Comparison of ENCODE assay signal across 17 cellular contexts in genomic region chr11:11989774-11990744, GRCh38. TPM values are rescaled to one million over a fixed set of nuclear protein-coding genes. Genes with fewer than 3 reads are reported as not detected.
DNase-seq lines count a peak whose midpoint lies in the region; ATAC-seq, FAIRE-seq and TF ChIP-seq lines count a peak whose summit lies in the region.
"Had no signal": no experiment of that assay in that cellular context is flagged by ENCODE, and none has a peak within 500 bp of the region (broad histone marks: within the 10 kb centered on the region; RNA-seq: fewer than 3 reads in every experiment).

No MANE protein-coding gene starts in this region.

- H3K79me1 ChIP-seq in H1 (ENCODE audit: low read depth, low read length): no peaks in the 10 kb centered on the region

- no peak overlapping the region for H2BK15ac ChIP-seq in H1 (ENCODE audit: low read length)

- H4K91ac ChIP-seq in H1 (replicated peaks; ENCODE audit: insufficient read length, low read length): no peak overlapping the region

- no peak overlapping the region; the same call in 1 of the 2 replicates for H4K8ac ChIP-seq in H1 (ENCODE audit: extremely low read depth, insufficient read depth, low read length)

- no peak overlapping the region for H2BK20ac ChIP-seq in H1 (ENCODE audit: low read length)

- no peak overlapping the region for H4K5ac ChIP-seq in H1 (ENCODE audit: insufficient read length, low read depth, low read length)

- no peak overlapping the region for H2AK5ac ChIP-seq in H1 (ENCODE audit: low read depth, low read length)

- H3K4me1 ChIP-seq in RWPE2 (ENCODE audit: insufficient read depth, poor library complexity, severe bottlenecking): peaks cover 46% of the 10 kb centered on the region
- H3K4me1 ChIP-seq in H1 (replicated peaks in 1 of 4; ENCODE audit: control insufficient read depth in 3 of 4, insufficient read depth in 4 of 4, low read length in 3 of 4): peaks cover 0 to 7% (median under 1%) of the 10 kb centered on the region in 4 experiments; a peak in 3 of 7 replicates

- no peak for ATAC-seq in RWPE2 (ENCODE audit: low read depth)

- no peak overlapping the region for H3K4me2 ChIP-seq in H1 (ENCODE audit: insufficient read depth in 1 of 2, low read depth in 2 of 2, low read length in 2 of 2)

- no peak overlapping the region for H2BK12ac ChIP-seq in H1 (ENCODE audit: low read depth, low read length)

- CTCF ChIA-PET in H1 (lab: Charles Lee; ENCODE audit: partially characterized antibody): interaction anchor here (0.7 to 1.6 kb wide), 9 partner anchors 11 to 298 kb away, joined by 3 to 7 read pairs (median 3); no protein-coding TSS in a partner anchor

- H3K56ac ChIP-seq in H1 (replicated peaks; ENCODE audit: insufficient read length, low read depth, low read length): no peak overlapping the region

- DNase-seq in AG20443 (ENCODE audit: low spot score) (peak; percentile 22), RWPE2 (ENCODE audit: low spot score) (no peak), H1 (ENCODE audit: low read depth in 1 of 2, low spot score in 2 of 2) (no peak), osteocyte (ENCODE audit: extremely low spot score, unreplicated experiment) (no peak), OCI-M2 (lab: John Stamatoyannopoulos, UW; ENCODE audit: unreplicated experiment) (no peak), NCI-H1436 (lab: John Stamatoyannopoulos, UW) (no peak), EL (no peak)
- no peak for DNase-seq in stimulated activated CD4-positive, alpha-beta T cell treated with anti-CD3 and anti-CD28 coated beads, Interleukin-15, amount 100 ng/mL, for 24 hours
- DNase-seq: activated T-cell treated with anti-CD3 and anti-CD28 coated beads, Interleukin-2, amount 50 U/mL, for 48 hours; DMS53; naive B cell; NCI-H1105 had no signal

- TF ChIP-seq EP300 in H1 (IDR thresholded peaks at IDR 0.05; ENCODE audit: borderline replicate concordance in 1 of 2, low read depth in 2 of 2, low read length in 2 of 2): no peak

- H3K23ac ChIP-seq in H1 (ENCODE audit: insufficient read length): no peak overlapping the region

- H3K27ac ChIP-seq in RWPE2 (ENCODE audit: poor library complexity, severe bottlenecking): peak overlapping the region; percentile 72
- no peak overlapping the region for H3K27ac ChIP-seq in H1 (ENCODE audit: low read depth, low read length)
- H3K27ac ChIP-seq: esophagus muscularis mucosa had no signal

- TF ChIP-seq CTCF in RWPE2 (IDR thresholded peaks at IDR 0.05; ENCODE audit: poor library complexity, severe bottlenecking) (no peak), H1 (IDR thresholded peaks at IDR 0.05; ENCODE audit: control extremely low read depth in 1 of 3, insufficient read depth in 1 of 3, low read depth in 1 of 3, low read length in 3 of 3) (no peak), osteocyte (IDR thresholded peaks at IDR 0.05) (no peak)

- POLR2A ChIA-PET in H1 (lab: Charles Lee; ENCODE audit: partially characterized antibody): interaction anchor here (1.3 to 2.3 kb wide), 2 partner anchors 11 to 17 kb away, joined by 3 to 10 read pairs; partner anchors contain the start of gene DKK3

- H3K79me2 ChIP-seq in H1 (ENCODE audit: control insufficient read depth in 1 of 2, insufficient read depth in 2 of 2, low read length in 2 of 2): no peaks in the 10 kb centered on the region

- H3K14ac ChIP-seq in H1 (ENCODE audit: insufficient read length): no peak overlapping the region

- WGBS in H1 (ENCODE audit: extremely low coverage in 1 of 2, insufficient coverage in 1 of 2, insufficient read length in 1 of 2, insufficient replicate concordance in 2 of 2, low coverage in 1 of 2, low lambda C conversion rate in 2 of 2, missing lambda C conversion rate in 1 of 2), 2 experiments: 88% methylated on average over 8 of the region's 8 CpGs; no CpG with 5 or more reads in 1 of the 2 experiments

- no peak for TF ChIP-seq POLR2A in H1 (IDR thresholded peaks at IDR 0.05; ENCODE audit: control extremely low read depth in 1 of 2, low read depth in 2 of 2, low read length in 2 of 2)

- no peak overlapping the region for H3K9ac ChIP-seq in H1 (replicated peaks in 1 of 4; ENCODE audit: extremely low read depth in 1 of 4, low read depth in 3 of 4, low read length in 3 of 4)

- peak overlapping the region; percentile 5 for H3K4me3 Mint-ChIP-seq in osteocyte (ENCODE audit: unreplicated experiment)
- H3K4me3 Mint-ChIP-seq: B cell, IgD-negative memory B cell, naive B cell had no signal

- H3K4ac ChIP-seq in H1 (replicated peaks; ENCODE audit: insufficient read length, low read depth, low read length): no peak overlapping the region

- H3K23me2 ChIP-seq in H1 (ENCODE audit: low read depth, low read length): no peaks in the 10 kb centered on the region

- no peaks in the 10 kb centered on the region for H4K20me1 ChIP-seq in H1 (replicated peaks in 1 of 2; ENCODE audit: control insufficient read depth in 1 of 2, insufficient read depth in 2 of 2, low read length in 2 of 2)

- H3K9me3 Mint-ChIP-seq in osteocyte (ENCODE audit: unreplicated experiment): no peaks in the 10 kb centered on the region
- H3K9me3 Mint-ChIP-seq: IgD-negative memory B cell had no signal

- FAIRE-seq in H1 (lab: Jason Lieb, UNC): no peak

- H3K36me3 Mint-ChIP-seq in osteocyte (ENCODE audit: unreplicated experiment): peaks cover 8% of the 10 kb centered on the region
- H3K36me3 Mint-ChIP-seq: naive B cell had no signal

- H3K36me3 ChIP-seq in RWPE2 (ENCODE audit: low read depth): peaks cover 53% of the 10 kb centered on the region
- no peaks in the 10 kb centered on the region; a peak in 1 of 8 replicates for H3K36me3 ChIP-seq in H1 (ENCODE audit: control insufficient read depth in 2 of 4, insufficient read depth in 4 of 4, low read length in 3 of 4)

- H3K27ac Mint-ChIP-seq in osteocyte (ENCODE audit: unreplicated experiment): peak overlapping the region; percentile 83
- H3K27ac Mint-ChIP-seq: B cell, IgD-negative memory B cell had no signal

- peaks cover 93% of the 10 kb centered on the region for H3K4me1 Mint-ChIP-seq in osteocyte (ENCODE audit: unreplicated experiment)
- H3K4me1 Mint-ChIP-seq: B cell, IgD-negative memory B cell, naive B cell had no signal

- H2BK5ac ChIP-seq in H1 (ENCODE audit: low read depth, low read length): no peak overlapping the region

- no peak overlapping the region for H2BK120ac ChIP-seq in H1 (replicated peaks; ENCODE audit: low read depth, low read length)

- no peak overlapping the region for H3K4me3 ChIP-seq in RWPE2 (ENCODE audit: severe bottlenecking)
- no peak overlapping the region for H3K4me3 ChIP-seq in H1 (ENCODE audit: extremely low read depth in 1 of 4, insufficient read depth in 2 of 4, low read depth in 3 of 4, low read length in 4 of 4)
- H3K4me3 ChIP-seq: esophagus muscularis mucosa, SJSA1, tibial artery had no signal

- TF ChIP-seq RAD21 in H1 (IDR thresholded peaks at IDR 0.05 in 1 of 2, conservative IDR thresholded peaks at IDR 0.05 in 1 of 2; ENCODE audit: low read depth in 2 of 2, low read length in 2 of 2): no peak

- H3K27me3 Mint-ChIP-seq in osteocyte (ENCODE audit: unreplicated experiment): no peaks in the 10 kb centered on the region

- no peaks in the 10 kb centered on the region for H3K9me3 ChIP-seq in RWPE2 (ENCODE audit: severe bottlenecking)
- H3K9me3 ChIP-seq in H1 (ENCODE audit: insufficient read depth in 2 of 2, low read depth in 1 of 2, low read length in 1 of 2): no peaks in the 10 kb centered on the region
- H3K9me3 ChIP-seq: esophagus muscularis mucosa, SJSA1, tibial artery had no signal

- H3K27me3 ChIP-seq in RWPE2 (ENCODE audit: insufficient read depth, poor library complexity, severe bottlenecking) (no peaks in the 10 kb centered on the region), H1 (replicated peaks in 1 of 4; ENCODE audit: control insufficient read depth in 3 of 4, extremely low read depth in 1 of 4, insufficient read depth in 3 of 4, low read length in 3 of 4) (no peaks in the 10 kb centered on the region)
- H3K27me3 ChIP-seq: esophagus muscularis mucosa, SJSA1, tibial artery had no signal

- no peak overlapping the region for H2AFZ ChIP-seq in H1 (ENCODE audit: low read length)

- H3K18ac ChIP-seq in H1 (ENCODE audit: extremely low read depth, low read length): no peak overlapping the region

TF ChIP-seq in H1, 55 proteins besides CTCF, POLR2A, EP300 and RAD21:
- TF ChIP-seq EGR1 (IDR thresholded peaks at IDR 0.05; ENCODE audit: borderline replicate concordance, low read depth, low read length) (no peak), KDM1A (IDR thresholded peaks at IDR 0.05; ENCODE audit: borderline replicate concordance, low read length) (peak; percentile 69), MAX (IDR thresholded peaks at IDR 0.05) (no peak), CEBPB (IDR thresholded peaks at IDR 0.05; ENCODE audit: low read depth, low read length) (no peak), PHF8 (conservative IDR thresholded peaks at IDR 0.05; ENCODE audit: low read depth, low read length) (no peak), CHD2 (IDR thresholded peaks at IDR 0.05; ENCODE audit: low read length) (no peak)
- TF ChIP-seq, protein P1, sequence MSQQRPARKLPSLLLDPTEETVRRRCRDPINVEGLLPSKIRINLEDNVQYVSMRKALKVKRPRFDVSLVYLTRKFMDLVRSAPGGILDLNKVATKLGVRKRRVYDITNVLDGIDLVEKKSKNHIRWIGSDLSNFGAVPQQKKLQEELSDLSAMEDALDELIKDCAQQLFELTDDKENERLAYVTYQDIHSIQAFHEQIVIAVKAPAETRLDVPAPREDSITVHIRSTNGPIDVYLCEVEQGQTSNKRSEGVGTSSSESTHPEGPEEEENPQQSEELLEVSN (IDR thresholded peaks at IDR 0.05): no peak

RNA-seq across cellular contexts. Expression of gene DKK3, which starts 18.4 kb away (rescaled TPM):
- 30.0 and 30.2 TPM in 2 replicates for total RNA-seq in H1 (2021; fragmentation: NEBNext Ultra II Directional; extraction: Animal tissue kit (Norgen Biotek cat#: 25700))
- polyA plus RNA-seq in H1 (2011; rRNA removed): 40.1 and 51.0 TPM in 2 replicates
- 47.2 TPM for polyA plus RNA-seq in H1 (2011; cell fraction: cytosol; rRNA removed)
- polyA plus RNA-seq in H1 (2011; cell fraction: nucleus; rRNA removed): 32.6 TPM
- polyA plus RNA-seq in H1 (2012, experiment 1 of 2): 22.0 to 30.0 TPM (median 28.4 TPM) in 4 replicates
- 26.0 TPM for polyA plus RNA-seq in H1 (2012, experiment 2 of 2)
- 18.9 TPM for polyA plus RNA-seq in H1 (2013, experiment 1 of 2)
- 19.7 TPM for polyA plus RNA-seq in H1 (2013, experiment 2 of 2)
- 40.5 and 47.6 TPM in 2 replicates for polyA minus RNA-seq in H1 (2011; rRNA and poly(A)+ RNA removed)
- polyA minus RNA-seq in H1 (2011; cell fraction: cytosol; rRNA and poly(A)+ RNA removed): 23.2 TPM
- 25.2 TPM for polyA minus RNA-seq in H1 (2011; cell fraction: nucleus; rRNA and poly(A)+ RNA removed)
- total RNA-seq in osteocyte: 548 and 587 TPM in 2 replicates
- total RNA-seq: B cell had no signal
- polyA plus RNA-seq: IgD-negative memory B cell had no signal

Comparison
In these comparisons a context has a peak if more than half of its experiments do, and no peak if none do; other contexts are left out.
1. RNA of gene DKK3, which starts 18.4 kb away (total RNA-seq): 548 to 587 TPM in osteocyte; 30.0 to 30.2 TPM in H1; every median in the first group is over 10 times any median in the second.